Comparison of ENCODE assay signal across 27 cellular contexts in genomic region chr7:48150086-48150485, GRCh38. TPM values are rescaled to one million over a fixed set of nuclear protein-coding genes. Genes with fewer than 3 reads are reported as not detected.
"Had no signal": no experiment of that assay in that cellular context is flagged by ENCODE, and none has a peak within 500 bp of the region (broad histone marks: within the 10 kb centered on the region; RNA-seq: fewer than 3 reads in every experiment).

No MANE protein-coding gene starts in this region.

- ATAC-seq: stimulated activated effector memory CD8-positive, alpha-beta T cell treated with anti-CD3 and anti-CD28 coated beads, Interleukin-12 subunit alpha, Interleukin-12 subunit beta, amount 100 ng/mL, for 72 hours; stimulated activated memory B cell treated with anti-CD40 and anti-IgM and Interleukin-4, amounts not matched to agents 10 μg/mL and 1 μg/mL and 100 μg/mL, for 72 hours; stimulated activated naive B cell treated with anti-CD40 and anti-IgM and Interleukin-4, amounts not matched to agents 10 μg/mL and 1 μg/mL and 100 μg/mL, for 72 hours; stimulated activated naive CD8-positive, alpha-beta T cell treated with anti-CD3 and anti-CD28 coated beads, Interleukin-15, amount 100 ng/mL, for 72 hours; stimulated activated naive CD8-positive, alpha-beta T cell treated with anti-CD3 and anti-CD28 coated beads, Interleukin-15, Interleukin-2, amounts not matched to agents 100 U/mL and 50 U/mL, for 24 hours; upper lobe of right lung had no signal

- H3K36me3 ChIP-seq: stomach, suprapubic skin, thoracic aorta, thyroid gland, tibial artery, tibial nerve, transverse colon, upper lobe of left lung, upper lobe of right lung, uterus, vagina had no signal

- DNase-seq: stimulated activated CD4-positive, alpha-beta T cell treated with anti-CD3 and anti-CD28 coated beads, Interleukin-2, amount 100 ng/mL, for 48 hours; stimulated activated CD4-positive, alpha-beta T cell treated with anti-CD3 and anti-CD28 coated beads, Interleukin-4, amount 100 ng/mL, for 1 hour; stimulated activated CD4-positive, alpha-beta T cell treated with anti-CD3 and anti-CD28 coated beads, Interleukin-4, amount 100 ng/mL, for 24 hours; stimulated activated CD4-positive, alpha-beta T cell treated with anti-CD3 and anti-CD28 coated beads, Interleukin-4, amount 100 ng/mL, for 4 hours; stimulated activated CD8-positive, alpha-beta memory T cell treated with anti-CD3 and anti-CD28 coated beads, Interleukin-4, amount 100 ng/mL, for 48 hours; stimulated activated naive B cell treated with anti-CD40 and anti-IgM and Interleukin-4, amounts not matched to agents 10 μg/mL and 1 μg/mL and 100 μg/mL, for 72 hours; stimulated activated naive CD4-positive, alpha-beta T cell; stimulated activated naive CD4-positive, alpha-beta T cell treated with Interleukin-2 at 50 U/mL for 16 hours; stimulated activated naive CD8-positive, alpha-beta T cell treated with anti-CD3 and anti-CD28 coated beads, Interleukin-15, amount 100 ng/mL, for 72 hours; stimulated activated naive CD8-positive, alpha-beta T cell treated with anti-CD3 and anti-CD28 coated beads, Interleukin-15, Interleukin-2, amounts not matched to agents 100 U/mL and 50 U/mL, for 24 hours; stomach; substantia nigra; testis; thyroid gland; tibial artery; transverse colon; upper lobe of left lung; upper lobe of right lung; uterus had no signal

- H3K9me3 Mint-ChIP-seq: stimulated activated effector memory CD8-positive, alpha-beta T cell treated with anti-CD3 and anti-CD28 coated beads, Interleukin-12 subunit alpha, Interleukin-12 subunit beta, amount 100 ng/mL, for 72 hours; stimulated activated naive CD8-positive, alpha-beta T cell treated with anti-CD3 and anti-CD28 coated beads, Interleukin-15, amount 100 ng/mL, for 72 hours; stimulated activated naive CD8-positive, alpha-beta T cell treated with anti-CD3 and anti-CD28 coated beads, Interleukin-15, Interleukin-2, amounts not matched to agents 100 ng/mL and 50 ng/mL, for 24 hours had no signal

- H3K36me3 Mint-ChIP-seq: stimulated activated effector memory CD8-positive, alpha-beta T cell treated with anti-CD3 and anti-CD28 coated beads, Interleukin-12 subunit alpha, Interleukin-12 subunit beta, amount 100 ng/mL, for 72 hours; stimulated activated memory B cell treated with anti-CD40 and anti-IgM and Interleukin-4, amounts not matched to agents 10 μg/mL and 1 μg/mL and 100 μg/mL, for 72 hours; stimulated activated naive B cell treated with anti-CD40 and anti-IgM and Interleukin-4, amounts not matched to agents 10 μg/mL and 1 μg/mL and 100 μg/mL, for 72 hours; type B pancreatic cell had no signal

- H3K27ac Mint-ChIP-seq: stimulated activated effector memory CD8-positive, alpha-beta T cell treated with anti-CD3 and anti-CD28 coated beads, Interleukin-12 subunit alpha, Interleukin-12 subunit beta, amount 100 ng/mL, for 72 hours; stimulated activated memory B cell treated with anti-CD40 and anti-IgM and Interleukin-4, amounts not matched to agents 10 μg/mL and 1 μg/mL and 100 μg/mL, for 72 hours; stimulated activated naive B cell treated with anti-CD40 and anti-IgM and Interleukin-4, amounts not matched to agents 10 μg/mL and 1 μg/mL and 100 μg/mL, for 72 hours; stimulated activated naive CD8-positive, alpha-beta T cell treated with anti-CD3 and anti-CD28 coated beads, Interleukin-15, amount 100 ng/mL, for 72 hours; stimulated activated naive CD8-positive, alpha-beta T cell treated with anti-CD3 and anti-CD28 coated beads, Interleukin-15, Interleukin-2, amounts not matched to agents 100 ng/mL and 50 ng/mL, for 24 hours; type B pancreatic cell had no signal

- H3K9me3 ChIP-seq: suprapubic skin, testis, thoracic aorta, thyroid gland, tibial artery, transverse colon, upper lobe of left lung, upper lobe of right lung, uterus, vagina had no signal

- H3K4me1 ChIP-seq: stomach, suprapubic skin, testis, thyroid gland, tibial artery, tibial nerve, upper lobe of left lung, upper lobe of right lung, uterus, vagina had no signal

- H3K4me3 Mint-ChIP-seq: stimulated activated effector memory CD8-positive, alpha-beta T cell treated with anti-CD3 and anti-CD28 coated beads, Interleukin-12 subunit alpha, Interleukin-12 subunit beta, amount 100 ng/mL, for 72 hours; stimulated activated memory B cell treated with anti-CD40 and anti-IgM and Interleukin-4, amounts not matched to agents 10 μg/mL and 1 μg/mL and 100 μg/mL, for 72 hours; stimulated activated naive B cell treated with anti-CD40 and anti-IgM and Interleukin-4, amounts not matched to agents 10 μg/mL and 1 μg/mL and 100 μg/mL, for 72 hours; stimulated activated naive CD8-positive, alpha-beta T cell treated with anti-CD3 and anti-CD28 coated beads, Interleukin-15, amount 100 ng/mL, for 72 hours; stimulated activated naive CD8-positive, alpha-beta T cell treated with anti-CD3 and anti-CD28 coated beads, Interleukin-15, Interleukin-2, amounts not matched to agents 100 ng/mL and 50 ng/mL, for 24 hours; type B pancreatic cell had no signal

- H3K27ac ChIP-seq: stomach, suprapubic skin, testis, thoracic aorta, thyroid gland, tibial artery, tibial nerve, transverse colon, upper lobe of left lung, upper lobe of right lung, uterus, vagina had no signal

- H3K4me1 Mint-ChIP-seq: stimulated activated effector memory CD8-positive, alpha-beta T cell treated with anti-CD3 and anti-CD28 coated beads, Interleukin-12 subunit alpha, Interleukin-12 subunit beta, amount 100 ng/mL, for 72 hours; stimulated activated memory B cell treated with anti-CD40 and anti-IgM and Interleukin-4, amounts not matched to agents 10 μg/mL and 1 μg/mL and 100 μg/mL, for 72 hours; stimulated activated naive B cell treated with anti-CD40 and anti-IgM and Interleukin-4, amounts not matched to agents 10 μg/mL and 1 μg/mL and 100 μg/mL, for 72 hours; stimulated activated naive CD8-positive, alpha-beta T cell treated with anti-CD3 and anti-CD28 coated beads, Interleukin-15, amount 100 ng/mL, for 72 hours had no signal

- H3K27me3 ChIP-seq: stomach, suprapubic skin, testis, thyroid gland, tibial nerve, transverse colon, upper lobe of left lung, upper lobe of right lung, uterus, vagina had no signal

- H3K4me3 ChIP-seq: stomach, suprapubic skin, testis, thoracic aorta, thyroid gland, tibial artery, tibial nerve, transverse colon, upper lobe of left lung, upper lobe of right lung, uterus, vagina had no signal

RNA-seq across cellular contexts. Expression of gene ABCA13, which starts 21.2 kb away (rescaled TPM):
- total RNA-seq: thoracic aorta had no signal
